ENCODE assay signal across 8 cellular contexts in genomic region chr22:21282646-21283045, GRCh38.
DNase-seq lines count a peak whose midpoint lies in the region; ATAC-seq, FAIRE-seq and TF ChIP-seq lines count a peak whose summit lies in the region.
"Not testable (repeated sequence)": the region's sequence is repeated elsewhere in the genome, so short reads cannot be mapped to it uniquely, and the experiment has no call there.

No MANE protein-coding gene starts in this region.

- H3K4me3 Mint-ChIP-seq in activated CD8-positive, alpha-beta T cell treated with anti-CD3 and anti-CD28 coated beads, Interleukin-2, amount 10 ng/mL, durations not matched to agents 7 days and 5 days = not testable (repeated sequence)

- not testable (repeated sequence) for H3K9me3 ChIP-seq in RWPE2 (ENCODE audit: severe bottlenecking); kidney (ENCODE audit: control insufficient read depth in 1 of 2, low read length in 2 of 2); lung (ENCODE audit: control insufficient read depth in 2 of 2, insufficient read depth in 1 of 2, low read length in 1 of 2); sigmoid colon

- not testable (repeated sequence) for H3K4me3 ChIP-seq in RWPE2 (ENCODE audit: severe bottlenecking); kidney (ENCODE audit: low read length in 2 of 2); lung; sigmoid colon

- not testable (repeated sequence) for H3K9me3 Mint-ChIP-seq in activated CD8-positive, alpha-beta T cell treated with anti-CD3 and anti-CD28 coated beads, Interleukin-2, amount 10 ng/mL, durations not matched to agents 7 days and 5 days (ENCODE audit: insufficient read depth)

- not testable (repeated sequence) for TF ChIP-seq EP300 in sigmoid colon (IDR thresholded peaks at IDR 0.05)

- 72 to 93% methylated on average over 4 to 6 of the region's 10 CpGs for WGBS in lung, 2 donors
- WGBS in sigmoid colon, 2 donors = 80 to 90% methylated on average over 5 to 6 of the region's 10 CpGs

- H3K36me3 ChIP-seq in RWPE2 (ENCODE audit: low read depth); kidney (ENCODE audit: control insufficient read depth in 1 of 2, insufficient read depth in 2 of 2, low read length in 2 of 2); lung (ENCODE audit: control insufficient read depth in 2 of 2, insufficient read depth in 2 of 2, low read length in 2 of 2); sigmoid colon: not testable (repeated sequence)

- POLR2A ChIA-PET in activated CD8-positive, alpha-beta T cell treated with anti-CD3 and anti-CD28 coated beads, Interleukin-2, amount 10 ng/mL, durations not matched to agents 7 days and 5 days (lab: Charles Lee) = not testable (repeated sequence)

- TF ChIP-seq POLR2A in sigmoid colon (IDR thresholded peaks at IDR 0.05) = not testable (repeated sequence)

- not testable (repeated sequence) for H3K4me1 ChIP-seq in RWPE2 (ENCODE audit: insufficient read depth, poor library complexity, severe bottlenecking); kidney (ENCODE audit: control insufficient read depth in 1 of 2, insufficient read depth in 1 of 2, low read depth in 1 of 2, low read length in 2 of 2); lung (ENCODE audit: control insufficient read depth in 2 of 2, insufficient read depth in 2 of 2, low read length in 2 of 2); sigmoid colon

- H3K27me3 Mint-ChIP-seq in activated CD8-positive, alpha-beta T cell treated with anti-CD3 and anti-CD28 coated beads, Interleukin-2, amount 10 ng/mL, durations not matched to agents 7 days and 5 days (ENCODE audit: low read depth) = not testable (repeated sequence)

- not testable (repeated sequence) for H3K9ac ChIP-seq in kidney (ENCODE audit: low read length in 2 of 2)

- TF ChIP-seq CTCF in RWPE2 (IDR thresholded peaks at IDR 0.05; ENCODE audit: poor library complexity, severe bottlenecking); kidney (IDR thresholded peaks at IDR 0.05; ENCODE audit: borderline replicate concordance, extremely low read depth, insufficient read depth); lung (IDR thresholded peaks at IDR 0.05; ENCODE audit: control extremely low read depth, extremely low read depth); sigmoid colon (IDR thresholded peaks at IDR 0.05): not testable (repeated sequence)

- H3K36me3 Mint-ChIP-seq in activated CD8-positive, alpha-beta T cell treated with anti-CD3 and anti-CD28 coated beads, Interleukin-2, amount 10 ng/mL, durations not matched to agents 7 days and 5 days (ENCODE audit: low read depth) = not testable (repeated sequence)

- H3K4me1 Mint-ChIP-seq in activated CD8-positive, alpha-beta T cell treated with anti-CD3 and anti-CD28 coated beads, Interleukin-2, amount 10 ng/mL, durations not matched to agents 7 days and 5 days (ENCODE audit: low read depth) = not testable (repeated sequence)

- not testable (repeated sequence) for H3K27me3 ChIP-seq in RWPE2 (ENCODE audit: insufficient read depth, poor library complexity, severe bottlenecking); lung (ENCODE audit: control insufficient read depth, insufficient read depth); sigmoid colon

- CTCF ChIA-PET in activated CD8-positive, alpha-beta T cell treated with anti-CD3 and anti-CD28 coated beads, Interleukin-2, amount 10 ng/mL, durations not matched to agents 7 days and 5 days (lab: Charles Lee) = not testable (repeated sequence)

- intact Hi-C loops in Right ventricle myocardium superior (cut with DNase I); kidney (cut with DNase I); sigmoid colon (cut with DNase I): not testable (repeated sequence)

- ATAC-seq in RWPE2 (ENCODE audit: low read depth); activated CD8-positive, alpha-beta T cell treated with anti-CD3 and anti-CD28 coated beads, Interleukin-2, amount 10 ng/mL, durations not matched to agents 7 days and 5 days; Right ventricle myocardium superior (ENCODE audit: poor library complexity); lung (ENCODE audit: insufficient read depth, low FRiP score): not testable (repeated sequence)

- DNase-seq in RWPE2 (ENCODE audit: low spot score) = peak; percentile 29
- peak; percentile 17 for DNase-seq in activated CD8-positive, alpha-beta T cell treated with anti-CD3 and anti-CD28 coated beads, Interleukin-2, amount 10 ng/mL, durations not matched to agents 7 days and 5 days
- DNase-seq in activated effector memory CD4-positive, alpha-beta T cell treated with anti-CD3 and anti-CD28 coated beads, Interleukin-2, amount 50 U/mL, for 16 hours = peak; percentile 53
- peak; percentile 24 for DNase-seq in Right ventricle myocardium superior
- peak; percentile 81 for DNase-seq in kidney
- DNase-seq in lung (ENCODE audit: low spot score) = peak; percentile 28
- DNase-seq in sigmoid colon = peak; percentile 24
- DNase-seq in ureter (ENCODE audit: low spot score) = peak; percentile 38

- FAIRE-seq in kidney (lab: Jason Lieb, UNC) = not testable (repeated sequence)

- not testable (repeated sequence) for H3K27ac ChIP-seq in RWPE2 (ENCODE audit: poor library complexity, severe bottlenecking); kidney (ENCODE audit: low read depth in 2 of 2, low read length in 2 of 2); lung (ENCODE audit: low read depth in 1 of 2, low read length in 1 of 2); sigmoid colon

- H3K27ac Mint-ChIP-seq in activated CD8-positive, alpha-beta T cell treated with anti-CD3 and anti-CD28 coated beads, Interleukin-2, amount 10 ng/mL, durations not matched to agents 7 days and 5 days = not testable (repeated sequence)

Comparison
In these comparisons a context has a peak if more than half of its experiments do, and no peak if none do; other contexts are left out.
1. DNase-seq: peak in every context shown above with its lines; median percentile 81 in kidney; 53 in activated effector memory CD4-positive, alpha-beta T cell treated with anti-CD3 and anti-CD28 coated beads, Interleukin-2, amount 50 U/mL, for 16 hours; 38 in ureter; 29 in RWPE2; 28 in lung; 24 in Right ventricle myocardium superior; 24 in sigmoid colon; 17 in activated CD8-positive, alpha-beta T cell treated with anti-CD3 and anti-CD28 coated beads, Interleukin-2, amount 10 ng/mL, durations not matched to agents 7 days and 5 days.